ENCODE assay signal across 8 cellular contexts in genomic region chr14:85415015-85415712, GRCh38.
DNase-seq lines count a peak whose midpoint lies in the region; ATAC-seq and TF ChIP-seq lines count a peak whose summit lies in the region.

No MANE protein-coding gene starts in this region.

- no peak overlapping the region for H3K56ac ChIP-seq in mesendoderm (ENCODE audit: low read length)

- H3K79me2 ChIP-seq in mesendoderm (ENCODE audit: control insufficient read depth, insufficient read depth, low read length): no peaks in the 10 kb centered on the region

- H3K4ac ChIP-seq in mesendoderm (ENCODE audit: low read depth, low read length): no peak overlapping the region

- no peak overlapping the region for H2BK120ac ChIP-seq in mesendoderm (ENCODE audit: low read depth, low read length)

- H2AK5ac ChIP-seq in mesendoderm (ENCODE audit: low read length): no peak overlapping the region

- no peak overlapping the region for H2BK15ac ChIP-seq in mesendoderm (replicated peaks; ENCODE audit: low read depth)

- H3K4me3 ChIP-seq in AG10803 (ENCODE audit: low read length) (no peak overlapping the region), MG63 (no peak overlapping the region), mesendoderm (ENCODE audit: low read length) (no peak overlapping the region)

- no CpG with 5 or more reads among the region's 13 CpGs for WGBS in mesendoderm (ENCODE audit: extremely low coverage, insufficient coverage, low lambda C conversion rate)

- no peak overlapping the region for H2BK5ac ChIP-seq in mesendoderm (ENCODE audit: low read length)

- DNase-seq in AG10803 (ENCODE audit: low read depth) (peak; percentile 92), MG63 (peak; percentile 78), cortex of kidney (lab: John Stamatoyannopoulos, UW) (peak; percentile 4), mesendoderm (peak; percentile 81), NCI-H187 (lab: John Stamatoyannopoulos, UW) (no peak)
- DNase-seq in activated CD4-positive, alpha-beta T cell treated with anti-CD3 and anti-CD28 coated beads for 1 hour: no peak

- H4K5ac ChIP-seq in mesendoderm (ENCODE audit: low read length): no peak overlapping the region

- no peaks in the 10 kb centered on the region for H3K9me3 ChIP-seq in MG63

- no peaks in the 10 kb centered on the region for H3K79me1 ChIP-seq in mesendoderm (ENCODE audit: low read length)

- H3K27me3 ChIP-seq in MG63 (no peaks in the 10 kb centered on the region), mesendoderm (ENCODE audit: insufficient read depth, low read length, poor library complexity) (no peaks in the 10 kb centered on the region)

- H4K8ac ChIP-seq in mesendoderm (ENCODE audit: low read depth, low read length): no peak overlapping the region

- no peak overlapping the region for H3K4me2 ChIP-seq in mesendoderm (ENCODE audit: low read length)

- H3K27ac ChIP-seq in mesendoderm (ENCODE audit: low read depth, low read length): no peak overlapping the region

- peak; percentile 61 for TF ChIP-seq CTCF in AG10803 (conservative IDR thresholded peaks at IDR 0.05; ENCODE audit: low read length)

- no peak overlapping the region for H3K9ac ChIP-seq in mesendoderm (ENCODE audit: low read length)

- ATAC-seq in GM21737 (IDR thresholded peaks at IDR 0.05; ENCODE audit: unreplicated experiment) (no peak), GM21528 (IDR thresholded peaks at IDR 0.05; ENCODE audit: low FRiP score, unreplicated experiment) (no peak)

- H3K23ac ChIP-seq in mesendoderm (ENCODE audit: low read length): no peak overlapping the region

- no peak overlapping the region for H3K18ac ChIP-seq in mesendoderm (ENCODE audit: low read length)

- no peaks in the 10 kb centered on the region for H3K4me1 ChIP-seq in mesendoderm (ENCODE audit: control insufficient read depth, low read depth, low read length)

- no peaks in the 10 kb centered on the region for H3K36me3 ChIP-seq in MG63
- H3K36me3 ChIP-seq in mesendoderm (ENCODE audit: control insufficient read depth, insufficient read depth, low read length): no peaks in the 10 kb centered on the region

Comparison
In these comparisons a context has a peak if more than half of its experiments do, and no peak if none do; other contexts are left out.
1. DNase-seq: peak in AG10803 (single experiment), MG63 (single experiment), cortex of kidney (single experiment) and mesendoderm (single experiment); none in activated CD4-positive, alpha-beta T cell treated with anti-CD3 and anti-CD28 coated beads for 1 hour (single experiment) and NCI-H187 (0 of 2).